In genomic region chr19:2736550-2737190, GRCh38 we compare ENCODE assay signal across 27 cellular contexts. TPM values are rescaled to one million over a fixed set of nuclear protein-coding genes. Genes with fewer than 3 reads are reported as not detected.
DNase-seq lines count a peak whose midpoint lies in the region; ATAC-seq and TF ChIP-seq lines count a peak whose summit lies in the region.
"Had no signal": no experiment of that assay in that cellular context is flagged by ENCODE, and none has a peak within 500 bp of the region (broad histone marks: within the 10 kb centered on the region; RNA-seq: fewer than 3 reads in every experiment).

No MANE protein-coding gene starts in this region.

- in situ Hi-C loops in gastrocnemius medialis (cut with MboI; ENCODE audit: low sequenced_read_pairs in 4 of 4): no loop called here

- peaks cover 5% of the 10 kb centered on the region; the same call in 1 of the 2 replicates for H3K9me3 ChIP-seq in Loucy (ENCODE audit: insufficient read depth, low read depth, low read length)
- H3K9me3 ChIP-seq in gastrocnemius medialis: no peaks in the 10 kb centered on the region
- H3K9me3 ChIP-seq: psoas muscle, sigmoid colon, thyroid gland had no signal

- intact Hi-C loops in CD14-positive monocyte (cut with micrococcal nuclease): no loop called here
- intact Hi-C loops in gastrocnemius medialis (cut with DNase I; ENCODE audit: low total_unique reads): no loop called here

- no peak for TF ChIP-seq POLR2A in gastrocnemius medialis (IDR thresholded peaks at IDR 0.05)

- DNase-seq in CD14-positive monocyte (ENCODE audit: low spot score) (no peak), gastrocnemius medialis (no peak), NCI-H345 (lab: John Stamatoyannopoulos, UW) (no peak)
- DNase-seq in natural killer cell treated with Interleukin-12 subunit alpha and Interleukin-12 subunit beta and Interleukin-15 and Interleukin-18, amount 100 ng/mL, for 72 hours (ENCODE audit: low spot score): peak; percentile 6
- no peak for DNase-seq in activated effector memory CD4-positive, alpha-beta T cell treated with anti-CD3 and anti-CD28 coated beads, Interleukin-2, amount 50 U/mL, for 16 hours
- DNase-seq: activated B cell treated with CpG ODN at 0.5 μM for 24 hours; activated CD4-positive, alpha-beta T cell treated with anti-CD3 and anti-CD28 coated beads, Interleukin-2, amount 10 ng/mL, durations not matched to agents 7 days and 5 days; activated T-cell treated with anti-CD3 and anti-CD28 coated beads, Interleukin-2, amount 50 U/mL, for 24 hours; DMS153; foreskin melanocyte; heart right ventricle; kidney; NCI-H1105; NCI-H187 treated with DMSO at 0.1 percent for 48 hours; NCI-H524; NK-92 treated with Interleukin-12 subunit alpha and Interleukin-12 subunit beta, amount 100 ng/mL, for 24 hours; nucleus accumbens; PC-3; psoas muscle; sigmoid colon; stimulated activated CD4-positive, alpha-beta T cell treated with anti-CD3 and anti-CD28 coated beads, Interleukin-4, amount 100 ng/mL, for 1 hour; T-helper 1 cell; thyroid gland had no signal

- TF ChIP-seq CTCF in CD14-positive monocyte (IDR thresholded peaks at IDR 0.05) (no peak), Loucy (conservative IDR thresholded peaks at IDR 0.05; ENCODE audit: low read length) (no peak), gastrocnemius medialis (IDR thresholded peaks at IDR 0.05 in 4 of 5, conservative IDR thresholded peaks at IDR 0.05 in 1 of 5) (no peak)

- H3K27me3 ChIP-seq in Loucy (ENCODE audit: insufficient read depth, low read length, poor library complexity, severe bottlenecking): peaks cover 5% of the 10 kb centered on the region
- no peaks in the 10 kb centered on the region for H3K27me3 ChIP-seq in gastrocnemius medialis
- H3K27me3 ChIP-seq: heart right ventricle, sigmoid colon, thyroid gland had no signal

- peaks cover 3 to 7% (median 4%) of the 10 kb centered on the region in 3 donors for H3K27me3 Mint-ChIP-seq in CD14-positive monocyte (ENCODE audit: low read depth in 3 of 3)
- H3K27me3 Mint-ChIP-seq in natural killer cell treated with Interleukin-12 subunit alpha and Interleukin-12 subunit beta and Interleukin-15 and Interleukin-18, amount 100 ng/mL, for 72 hours: no peaks in the 10 kb centered on the region
- H3K27me3 Mint-ChIP-seq: activated CD4-positive, alpha-beta T cell treated with anti-CD3 and anti-CD28 coated beads, Interleukin-2, amount 10 ng/mL, durations not matched to agents 7 days and 5 days had no signal

- H3K9me3 Mint-ChIP-seq in CD14-positive monocyte: peaks cover 0 to 3% (median 1%) of the 10 kb centered on the region in 7 donors
- H3K9me3 Mint-ChIP-seq in natural killer cell treated with Interleukin-12 subunit alpha and Interleukin-12 subunit beta and Interleukin-15 and Interleukin-18, amount 100 ng/mL, for 72 hours: no peaks in the 10 kb centered on the region
- H3K9me3 Mint-ChIP-seq: activated B cell treated with CpG ODN at 0.5 μM for 24 hours; activated CD4-positive, alpha-beta T cell treated with anti-CD3 and anti-CD28 coated beads, Interleukin-2, amount 10 ng/mL, durations not matched to agents 7 days and 5 days; activated T-cell treated with anti-CD3 and anti-CD28 coated beads, Interleukin-2, amount 50 U/mL, for 24 hours; GM23338 had no signal

- peaks cover 27% of the 10 kb centered on the region for H3K4me1 Mint-ChIP-seq in CD14-positive monocyte
- peaks cover 12 to 21% of the 10 kb centered on the region in 2 donors for H3K4me1 Mint-ChIP-seq in natural killer cell treated with Interleukin-12 subunit alpha and Interleukin-12 subunit beta and Interleukin-15 and Interleukin-18, amount 100 ng/mL, for 72 hours (ENCODE audit: low read depth in 2 of 2)

- peaks cover 35 to 52% of the 10 kb centered on the region in 2 donors for H3K36me3 Mint-ChIP-seq in CD14-positive monocyte
- no peaks in the 10 kb centered on the region for H3K36me3 Mint-ChIP-seq in natural killer cell treated with Interleukin-12 subunit alpha and Interleukin-12 subunit beta and Interleukin-15 and Interleukin-18, amount 100 ng/mL, for 72 hours

- H3K9me2 ChIP-seq in Loucy (replicated peaks; ENCODE audit: low read depth, low read length): no peaks in the 10 kb centered on the region

- no peak overlapping the region for H2AFZ ChIP-seq in Loucy (ENCODE audit: low read length)
- H2AFZ ChIP-seq: GM23338 had no signal

- H3K4me1 ChIP-seq in Loucy (ENCODE audit: insufficient read depth, low read length, poor library complexity, severe bottlenecking): peaks cover 17% of the 10 kb centered on the region
- H3K4me1 ChIP-seq in gastrocnemius medialis: peaks cover 4 to 13% of the 10 kb centered on the region in 2 donors

- H3K9ac ChIP-seq in Loucy (ENCODE audit: low read depth, low read length, poor library complexity, severe bottlenecking): no peak overlapping the region

- H3K4me3 ChIP-seq in Loucy (ENCODE audit: low read length, poor library complexity, severe bottlenecking) (peak overlapping the region; percentile 100), gastrocnemius medialis (no peak overlapping the region)
- H3K4me3 ChIP-seq: GM23338, heart right ventricle, psoas muscle, sigmoid colon, SK-N-MC, thyroid gland had no signal

- no peak overlapping the region for H3K27ac ChIP-seq in gastrocnemius medialis
- H3K27ac ChIP-seq: heart right ventricle, psoas muscle, sigmoid colon, SK-N-MC, thyroid gland had no signal

- H3K4me3 Mint-ChIP-seq in CD14-positive monocyte: peak overlapping the region in 1 of 2 donors; percentile 67
- no peak overlapping the region for H3K4me3 Mint-ChIP-seq in natural killer cell treated with Interleukin-12 subunit alpha and Interleukin-12 subunit beta and Interleukin-15 and Interleukin-18, amount 100 ng/mL, for 72 hours
- H3K4me3 Mint-ChIP-seq: activated B cell treated with CpG ODN at 0.5 μM for 24 hours; activated CD4-positive, alpha-beta T cell treated with anti-CD3 and anti-CD28 coated beads, Interleukin-2, amount 10 ng/mL, durations not matched to agents 7 days and 5 days; activated T-cell treated with anti-CD3 and anti-CD28 coated beads, Interleukin-2, amount 50 U/mL, for 24 hours; GM23338 had no signal

- no peak for ATAC-seq in natural killer cell treated with Interleukin-12 subunit alpha and Interleukin-12 subunit beta and Interleukin-15 and Interleukin-18, amount 100 ng/mL, for 72 hours
- ATAC-seq in gastrocnemius medialis: no peak
- ATAC-seq: GM23338, heart right ventricle, PC-3, psoas muscle had no signal

- peak overlapping the region in 5 of 7 donors; percentile 0 to 61 (median 60) for H3K27ac Mint-ChIP-seq in CD14-positive monocyte
- no peak overlapping the region for H3K27ac Mint-ChIP-seq in natural killer cell treated with Interleukin-12 subunit alpha and Interleukin-12 subunit beta and Interleukin-15 and Interleukin-18, amount 100 ng/mL, for 72 hours
- H3K27ac Mint-ChIP-seq: activated B cell treated with CpG ODN at 0.5 μM for 24 hours; activated CD4-positive, alpha-beta T cell treated with anti-CD3 and anti-CD28 coated beads, Interleukin-2, amount 10 ng/mL, durations not matched to agents 7 days and 5 days; activated T-cell treated with anti-CD3 and anti-CD28 coated beads, Interleukin-2, amount 50 U/mL, for 24 hours; GM23338 had no signal

- H3K36me3 ChIP-seq in Loucy (ENCODE audit: insufficient read depth, low read length) (peaks cover 49% of the 10 kb centered on the region; the same call in 1 of the 2 replicates), gastrocnemius medialis (peaks cover 6 to 42% of the 10 kb centered on the region in 2 donors)

- H3F3A ChIP-seq in Loucy (ENCODE audit: low read depth): peaks cover 6% of the 10 kb centered on the region

- peaks cover 62% of the 10 kb centered on the region for H4K20me1 ChIP-seq in Loucy (ENCODE audit: insufficient read depth, low read length, poor library complexity, severe bottlenecking)

- H3K79me2 ChIP-seq in Loucy (ENCODE audit: insufficient read depth, low read length): peaks cover 62% of the 10 kb centered on the region

- peak overlapping the region; percentile 78 for H3K4me2 ChIP-seq in Loucy (ENCODE audit: low read depth, low read length, poor library complexity, severe bottlenecking)
- H3K4me2 ChIP-seq: GM23338 had no signal

RNA-seq across cellular contexts. Expression of gene SLC39A3, which starts 3.1 kb away (rescaled TPM):
- 10 to 100 TPM; 37.0 to 39.5 TPM for polyA plus RNA-seq in CD14-positive monocyte
- total RNA-seq in natural killer cell treated with Interleukin-12 subunit alpha and Interleukin-12 subunit beta and Interleukin-15 and Interleukin-18, amount 100 ng/mL, for 72 hours: 10 to 100 TPM; 30.5 to 91.6 TPM
- total RNA-seq in gastrocnemius medialis: 10 to 100 TPM; 23.1 to 60.9 (median 27.1) TPM

RNA-seq across cellular contexts. Expression of gene DIRAS1, which starts 15.5 kb away (rescaled TPM):
- not detected for polyA plus RNA-seq in CD14-positive monocyte
- not detected for total RNA-seq in natural killer cell treated with Interleukin-12 subunit alpha and Interleukin-12 subunit beta and Interleukin-15 and Interleukin-18, amount 100 ng/mL, for 72 hours
- 1 to 10 TPM in 2 of 4 donors, under 1 TPM in 1, not detected in 1; 0.62 to 2.5 (median 2.0) TPM for total RNA-seq in gastrocnemius medialis
- total RNA-seq: activated CD4-positive, alpha-beta T cell treated with anti-CD3 and anti-CD28 coated beads, Interleukin-2, amount 10 ng/mL, durations not matched to agents 7 days and 5 days had no signal

RNA-seq across cellular contexts. Expression of gene GNG7, which starts 34.2 kb away (rescaled TPM):
- 1 to 10 TPM; 1.1 to 1.6 TPM for polyA plus RNA-seq in CD14-positive monocyte
- under 1 TPM; 0.26 to 0.59 TPM for total RNA-seq in natural killer cell treated with Interleukin-12 subunit alpha and Interleukin-12 subunit beta and Interleukin-15 and Interleukin-18, amount 100 ng/mL, for 72 hours
- 1 to 10 TPM in 1 of 4 donors, under 1 TPM in 3; 0.46 to 1.1 (median 0.62) TPM for total RNA-seq in gastrocnemius medialis
- total RNA-seq: M059J had no signal

RNA-seq across cellular contexts. Expression of gene SGTA, which starts 46.4 kb away (rescaled TPM):
- polyA plus RNA-seq in CD14-positive monocyte: 10 to 100 TPM; 21.6 to 22.0 TPM
- 100 to 1,000 TPM in 1 of 2 donors, 10 to 100 TPM in 1; 61.1 to 107 TPM for total RNA-seq in natural killer cell treated with Interleukin-12 subunit alpha and Interleukin-12 subunit beta and Interleukin-15 and Interleukin-18, amount 100 ng/mL, for 72 hours
- 100 to 1,000 TPM in 2 of 4 donors, 10 to 100 TPM in 2; 70.0 to 114 (median 91.2) TPM for total RNA-seq in gastrocnemius medialis

RNA-seq across cellular contexts. Expression of gene THOP1, which starts 48.6 kb away (rescaled TPM):
- 10 to 100 TPM; 14.6 to 17.6 TPM for polyA plus RNA-seq in CD14-positive monocyte
- total RNA-seq in natural killer cell treated with Interleukin-12 subunit alpha and Interleukin-12 subunit beta and Interleukin-15 and Interleukin-18, amount 100 ng/mL, for 72 hours: 100 to 1,000 TPM; 105 to 224 TPM
- total RNA-seq in gastrocnemius medialis: 100 to 1,000 TPM in 1 of 4 donors, 10 to 100 TPM in 3; 31.5 to 114 (median 73.0) TPM

Comparison
In these comparisons a context has a peak if more than half of its experiments do, and no peak if none do; other contexts are left out.
1. H3K27ac Mint-ChIP-seq: peak in CD14-positive monocyte (5 of 7); none in natural killer cell treated with Interleukin-12 subunit alpha and Interleukin-12 subunit beta and Interleukin-15 and Interleukin-18, amount 100 ng/mL, for 72 hours (0 of 2).